11 cellular contexts compared by ENCODE assay signal in genomic region chr18:44943201-44943881, GRCh38.
DNase-seq lines count a peak whose midpoint lies in the region; ATAC-seq and TF ChIP-seq lines count a peak whose summit lies in the region.
"Had no signal": no experiment of that assay in that cellular context is flagged by ENCODE, and none has a peak within 500 bp of the region (broad histone marks: within the 10 kb centered on the region; RNA-seq: fewer than 3 reads in every experiment).

No MANE protein-coding gene starts in this region.

- no peak overlapping the region for H3K9ac ChIP-seq in H9 (ENCODE audit: extremely low read depth, insufficient read length, low read length)

- H3K27me3 Mint-ChIP-seq in H9 (ENCODE audit: low read depth) (peaks cover 96% of the 10 kb centered on the region), WTC11 (ENCODE audit: low read depth) (peaks cover 33% of the 10 kb centered on the region)
- no peaks in the 10 kb centered on the region for H3K27me3 Mint-ChIP-seq in stimulated activated memory B cell treated with anti-CD40 and anti-IgM and Interleukin-4, amounts not matched to agents 10 μg/mL and 1 μg/mL and 100 μg/mL, for 72 hours

- no peaks in the 10 kb centered on the region for H3K23me2 ChIP-seq in H9 (ENCODE audit: insufficient read length, low read depth, low read length, poor library complexity, severe bottlenecking)

- H2AK5ac ChIP-seq in H9 (ENCODE audit: insufficient read length, low read length), result no peak overlapping the region

- H3K9me3 ChIP-seq in H9 (ENCODE audit: control insufficient read depth, low read depth, low read length), result no peaks in the 10 kb centered on the region
- H3K9me3 ChIP-seq: HAP-1 had no signal

- no peak overlapping the region for H3K4me2 ChIP-seq in H9 (ENCODE audit: insufficient read depth, insufficient read length, low read length)

- DNase-seq in H9 (peak; percentile 62), WTC11 (ENCODE audit: low spot score) (peak; percentile 55), iPS DF 4.7 (ENCODE audit: extremely low read depth, low spot score) (peak; percentile 62), activated T-cell treated with anti-CD3 and anti-CD28 coated beads for 4 hours (no peak), ureter (ENCODE audit: low spot score) (no peak), NCI-H748 (lab: John Stamatoyannopoulos, UW; ENCODE audit: unreplicated experiment) (no peak)
- DNase-seq: activated CD8-positive, alpha-beta memory T cell treated with anti-CD3 and anti-CD28 coated beads, Interleukin-2, amount 50 U/mL, for 4 hours; central memory CD4-positive, alpha-beta T cell; GF-D8 had no signal

- H3K23ac ChIP-seq in H9 (ENCODE audit: insufficient read length, low read depth, low read length), result no peak overlapping the region

- CTCF ChIA-PET in WTC11 (lab: Charles Lee), result interaction anchor here (0.9 kb wide), 1 partner anchor 169 kb away, joined by 3 read pairs; no protein-coding TSS in a partner anchor

- TF ChIP-seq CTCF in H9 (conservative IDR thresholded peaks at IDR 0.05) (no peak), WTC11 (IDR thresholded peaks at IDR 0.05) (no peak)

- no CpG with 5 or more reads among the region's 3 CpGs for WGBS in H9 (ENCODE audit: extremely low coverage, insufficient read length, low lambda C conversion rate)

- no peak overlapping the region for H2BK5ac ChIP-seq in H9 (ENCODE audit: insufficient read length, low read length)

- H4K20me1 ChIP-seq in H9 (ENCODE audit: control insufficient read depth, insufficient read depth, insufficient read length), result no peaks in the 10 kb centered on the region

- H4K91ac ChIP-seq in H9 (ENCODE audit: insufficient read length, low read depth, low read length), result no peak overlapping the region

- H3K4me1 Mint-ChIP-seq in H9 (peaks cover 36 to 43% of the 10 kb centered on the region in 2 experiments), WTC11 (peaks cover 42% of the 10 kb centered on the region)
- peaks cover 56% of the 10 kb centered on the region for H3K4me1 Mint-ChIP-seq in stimulated activated memory B cell treated with anti-CD40 and anti-IgM and Interleukin-4, amounts not matched to agents 10 μg/mL and 1 μg/mL and 100 μg/mL, for 72 hours

- no peak overlapping the region for H3K18ac ChIP-seq in H9 (ENCODE audit: insufficient read length, low read depth, low read length)

- ATAC-seq in WTC11, result peak; percentile 82
- ATAC-seq in stimulated activated memory B cell treated with anti-CD40 and anti-IgM and Interleukin-4, amounts not matched to agents 10 μg/mL and 1 μg/mL and 100 μg/mL, for 72 hours, result no peak

- no peak overlapping the region for H3K56ac ChIP-seq in H9 (ENCODE audit: insufficient read length, low read depth, low read length)

- H3K27ac ChIP-seq in H9 (ENCODE audit: insufficient read length, low read depth, low read length), result no peak overlapping the region

- no peak overlapping the region for H2AFZ ChIP-seq in H9 (ENCODE audit: low read length)

- H3K36me3 Mint-ChIP-seq in H9 (ENCODE audit: insufficient read depth in 1 of 3, low read depth in 3 of 3), result no peaks in the 10 kb centered on the region
- no peaks in the 10 kb centered on the region for H3K36me3 Mint-ChIP-seq in WTC11
- peaks cover 33% of the 10 kb centered on the region for H3K36me3 Mint-ChIP-seq in stimulated activated memory B cell treated with anti-CD40 and anti-IgM and Interleukin-4, amounts not matched to agents 10 μg/mL and 1 μg/mL and 100 μg/mL, for 72 hours

- H3K4me1 ChIP-seq in H9 (ENCODE audit: insufficient read depth, low read length), result peaks cover 9% of the 10 kb centered on the region; the same call in 1 of the 2 replicates
- H3K4me1 ChIP-seq: HAP-1 had no signal

- no peak overlapping the region for H4K8ac ChIP-seq in H9 (replicated peaks; ENCODE audit: insufficient read length, low read depth, low read length)

- no peak overlapping the region for H2BK15ac ChIP-seq in H9 (ENCODE audit: low read depth, low read length)

- no peak overlapping the region for H3K4ac ChIP-seq in H9 (ENCODE audit: low read depth, low read length)

- no peak overlapping the region for H3K4me3 Mint-ChIP-seq in H9
- no peak overlapping the region for H3K4me3 Mint-ChIP-seq in WTC11
- no peak overlapping the region for H3K4me3 Mint-ChIP-seq in stimulated activated memory B cell treated with anti-CD40 and anti-IgM and Interleukin-4, amounts not matched to agents 10 μg/mL and 1 μg/mL and 100 μg/mL, for 72 hours

- H4K5ac ChIP-seq in H9 (ENCODE audit: insufficient read length, low read depth, low read length), result no peak overlapping the region

- no peaks in the 10 kb centered on the region for H3K79me1 ChIP-seq in H9 (ENCODE audit: insufficient read depth, low read depth, low read length, poor library complexity, severe bottlenecking)

- H2BK12ac ChIP-seq in H9 (ENCODE audit: insufficient read length, low read depth, low read length), result no peak overlapping the region

- H3K79me2 ChIP-seq in H9 (ENCODE audit: insufficient read depth, low read length), result no peaks in the 10 kb centered on the region

- H3K27ac Mint-ChIP-seq in H9 (peak overlapping the region in 1 of 3 experiments; percentile 65; a peak in 1 of 7 replicates), WTC11 (no peak overlapping the region)
- peak overlapping the region; percentile 46 for H3K27ac Mint-ChIP-seq in stimulated activated memory B cell treated with anti-CD40 and anti-IgM and Interleukin-4, amounts not matched to agents 10 μg/mL and 1 μg/mL and 100 μg/mL, for 72 hours

- POLR2A ChIA-PET in WTC11 (lab: Charles Lee), result interaction anchor here (0.7 kb wide), 2 partner anchors 179 to 1279 kb away, joined by 3 to 4 read pairs; no protein-coding TSS in a partner anchor

- no peak overlapping the region for H2BK20ac ChIP-seq in H9 (ENCODE audit: low read depth, low read length, poor library complexity, severe bottlenecking)

- peaks cover 2% of the 10 kb centered on the region; the same call in 1 of the 2 replicates for H3K27me3 ChIP-seq in H9 (ENCODE audit: insufficient read depth, low read length)

- H3K9me3 Mint-ChIP-seq in H9 (no peaks in the 10 kb centered on the region; a peak in 1 of 5 replicates), WTC11 (no peaks in the 10 kb centered on the region)
- H3K9me3 Mint-ChIP-seq in stimulated activated memory B cell treated with anti-CD40 and anti-IgM and Interleukin-4, amounts not matched to agents 10 μg/mL and 1 μg/mL and 100 μg/mL, for 72 hours, result no peaks in the 10 kb centered on the region

- no peak overlapping the region for H3K14ac ChIP-seq in H9 (ENCODE audit: insufficient read depth, low read length)

- H3T11ph ChIP-seq in H9 (ENCODE audit: low read length), result no peak overlapping the region

- H2BK120ac ChIP-seq in H9 (ENCODE audit: low read depth, low read length, poor library complexity, severe bottlenecking), result no peak overlapping the region

TF ChIP-seq in WTC11, 78 proteins besides CTCF, POLR2A, EP300 and RAD21:
- TF ChIP-seq TEAD1 (CRISPR knock-in tag; IDR thresholded peaks at IDR 0.05) (peak; percentile 68; the same call in 1 of the 2 replicates), TEAD4 (CRISPR knock-in tag; IDR thresholded peaks at IDR 0.05) (no peak), ZNF423 (CRISPR knock-in tag; IDR thresholded peaks at IDR 0.05) (peak; percentile 99)

Comparison
In these comparisons a context has a peak if more than half of its experiments do, and no peak if none do; other contexts are left out.
1. DNase-seq: peak in H9 (single experiment), WTC11 (single experiment) and iPS DF 4.7 (single experiment); none in activated T-cell treated with anti-CD3 and anti-CD28 coated beads for 4 hours (single experiment), ureter (single experiment) and NCI-H748 (single experiment).